In genomic region chr6:151948007-151948745, GRCh38 we compare ENCODE assay signal across 13 cellular contexts.
A peak's percentile ranks its signal among the peaks of the same experiment; 100 is the strongest.
DNase-seq lines count a peak whose midpoint lies in the region; ATAC-seq and TF ChIP-seq lines count a peak whose summit lies in the region.
"Had no signal": no experiment of that assay in that cellular context is flagged by ENCODE, and none has a peak within 500 bp of the region (broad histone marks: within the 10 kb centered on the region; RNA-seq: fewer than 3 reads in every experiment).

No MANE protein-coding gene starts in this region.

- no peak overlapping the region for H3K56ac ChIP-seq in mesendoderm (ENCODE audit: low read length)

- H3K79me2 ChIP-seq in DOHH2 (ENCODE audit: control insufficient read depth, low read length) (no peaks in the 10 kb centered on the region), mesendoderm (ENCODE audit: control insufficient read depth, insufficient read depth, low read length) (no peaks in the 10 kb centered on the region)

- ATAC-seq in HG03342 (IDR thresholded peaks at IDR 0.05; ENCODE audit: unreplicated experiment): peak; percentile 57
- ATAC-seq in GM19328 (IDR thresholded peaks at IDR 0.05; ENCODE audit: unreplicated experiment): no peak

- H3K18ac ChIP-seq in mesendoderm (ENCODE audit: low read length): no peak overlapping the region

- no peak overlapping the region for H2BK15ac ChIP-seq in mesendoderm (replicated peaks; ENCODE audit: low read depth)

- H3K9me2 ChIP-seq in DOHH2 (replicated peaks; ENCODE audit: control insufficient read depth, low read length): 0 out of 2 replicates have a peak, but pooled peaks cover 4% of the 10 kb centered on the region

- H2BK5ac ChIP-seq in mesendoderm (ENCODE audit: low read length): no peak overlapping the region

- no peaks in the 10 kb centered on the region for H3K9me3 ChIP-seq in DOHH2 (ENCODE audit: control insufficient read depth, insufficient read depth, low read length)

- no peaks in the 10 kb centered on the region for H3K79me1 ChIP-seq in mesendoderm (ENCODE audit: low read length)

- peak; percentile 51 for DNase-seq in UCSD-AML1 (lab: John Stamatoyannopoulos, UW; ENCODE audit: unreplicated experiment)
- peak; percentile 21 for DNase-seq in mesendoderm
- DNase-seq in GOT3 (lab: John Stamatoyannopoulos, UW): no peak
- no peak for DNase-seq in activated effector memory CD4-positive, alpha-beta T cell treated with Interleukin-2 at 50 U/mL for 16 hours
- no peak for DNase-seq in NCI-H1436 (lab: John Stamatoyannopoulos, UW)
- DNase-seq: activated CD8-positive, alpha-beta memory T cell treated with anti-CD3 and anti-CD28 coated beads for 24 hours; hippocampal formation; NCI-H526; right cardiac atrium; SW 1271 had no signal

- H3K27me3 ChIP-seq in DOHH2 (ENCODE audit: control insufficient read depth, low read length): no peaks in the 10 kb centered on the region
- no peaks in the 10 kb centered on the region for H3K27me3 ChIP-seq in mesendoderm (ENCODE audit: insufficient read depth, low read length, poor library complexity)

- H3K4me2 ChIP-seq in DOHH2 (ENCODE audit: low read length) (peak overlapping the region; percentile 72), mesendoderm (ENCODE audit: low read length) (no peak overlapping the region)

- no peak overlapping the region for H3K4ac ChIP-seq in mesendoderm (ENCODE audit: low read depth, low read length)

- H3K4me1 ChIP-seq in DOHH2 (ENCODE audit: control insufficient read depth, low read length) (peaks cover 14% of the 10 kb centered on the region), mesendoderm (ENCODE audit: control insufficient read depth, low read depth, low read length) (no peaks in the 10 kb centered on the region)

- H3F3A ChIP-seq in DOHH2 (ENCODE audit: control insufficient read depth, insufficient read depth): no peaks in the 10 kb centered on the region

- no peak overlapping the region for H3K9ac ChIP-seq in mesendoderm (ENCODE audit: low read length)

- WGBS in mesendoderm (ENCODE audit: extremely low coverage, insufficient coverage, low lambda C conversion rate): no CpG with 5 or more reads among the region's 3 CpGs

- H4K8ac ChIP-seq in mesendoderm (ENCODE audit: low read depth, low read length): no peak overlapping the region

- no peak overlapping the region for H4K5ac ChIP-seq in mesendoderm (ENCODE audit: low read length)

- H2AK5ac ChIP-seq in mesendoderm (ENCODE audit: low read length): no peak overlapping the region

- H4K20me1 ChIP-seq in DOHH2 (ENCODE audit: control insufficient read depth, insufficient read depth, low read depth, low read length): no peaks in the 10 kb centered on the region

- no peak overlapping the region for H2BK120ac ChIP-seq in mesendoderm (ENCODE audit: low read depth, low read length)

- peak overlapping the region; percentile 47 for H3K4me3 ChIP-seq in DOHH2 (ENCODE audit: low read length)
- H3K4me3 ChIP-seq in mesendoderm (ENCODE audit: low read length): no peak overlapping the region

- TF ChIP-seq CTCF in DOHH2 (IDR thresholded peaks at IDR 0.05; ENCODE audit: low read depth, low read length, poor library complexity, severe bottlenecking): no peak

- H3K27ac ChIP-seq in DOHH2 (ENCODE audit: low read depth, low read length) (no peak overlapping the region), mesendoderm (ENCODE audit: low read depth, low read length) (no peak overlapping the region)

- H3K36me3 ChIP-seq in DOHH2 (ENCODE audit: control insufficient read depth, low read length) (no peaks in the 10 kb centered on the region), mesendoderm (ENCODE audit: control insufficient read depth, insufficient read depth, low read length) (no peaks in the 10 kb centered on the region)

- H3K23ac ChIP-seq in mesendoderm (ENCODE audit: low read length): no peak overlapping the region

Comparison
In these comparisons a context has a peak if more than half of its experiments do, and no peak if none do; other contexts are left out.
1. DNase-seq: peak in UCSD-AML1 (single experiment) and mesendoderm (single experiment); none in GOT3 (single experiment), activated effector memory CD4-positive, alpha-beta T cell treated with Interleukin-2 at 50 U/mL for 16 hours (single experiment) and NCI-H1436 (single experiment).